In genomic region chr10:69463886-69464285, GRCh38 we compare ENCODE assay signal across 16 cellular contexts. TPM values are rescaled to one million over a fixed set of nuclear protein-coding genes. Genes with fewer than 3 reads are reported as not detected.
DNase-seq lines count a peak whose midpoint lies in the region; ATAC-seq and TF ChIP-seq lines count a peak whose summit lies in the region.
"Had no signal": no experiment of that assay in that cellular context is flagged by ENCODE, and none has a peak within 500 bp of the region (broad histone marks: within the 10 kb centered on the region; RNA-seq: fewer than 3 reads in every experiment).

No MANE protein-coding gene starts in this region.

- CTCF ChIA-PET in Panc1 (lab: Charles Lee) = no interaction called here

- TF ChIP-seq CTCF in Panc1 (IDR thresholded peaks at IDR 0.05) = no peak
- no peak for TF ChIP-seq CTCF in left ventricle myocardium inferior (IDR thresholded peaks at IDR 0.05; ENCODE audit: borderline replicate concordance)

- POLR2A ChIA-PET in Panc1 (lab: Charles Lee) = no interaction called here

- ATAC-seq in Panc1 (no peak), HG03045 (IDR thresholded peaks at IDR 0.05; ENCODE audit: unreplicated experiment) (no peak), GM18858 (IDR thresholded peaks at IDR 0.05; ENCODE audit: unreplicated experiment) (no peak)

- peak overlapping the region; percentile 60 to 96 (median 80); a peak in 21 of 22 replicates for H3K4me2 ChIP-seq in BLaER1 treated with 17β-estradiol and CSF1 and Interleukin-3, amounts not matched to agents 10 nM and 100 nM

- BruUV-seq in Panc1 (replicated peaks; lab: Mats Ljungman, UMichigan) = TSS peak; percentile 68

- H3K27me3 ChIP-seq in BLaER1 treated with 17β-estradiol and CSF1 and Interleukin-3, amounts not matched to agents 10 nM and 100 nM = no peaks in the 10 kb centered on the region
- H3K27me3 ChIP-seq in Panc1 (ENCODE audit: control insufficient read depth, insufficient read depth, low read length) (no peaks in the 10 kb centered on the region), left ventricle myocardium inferior (ENCODE audit: low read depth) (no peaks in the 10 kb centered on the region), skeletal muscle tissue (ENCODE audit: control insufficient read depth in 3 of 3, insufficient read depth in 3 of 3, low read length in 3 of 3) (no peaks in the 10 kb centered on the region)
- H3K27me3 ChIP-seq: testis had no signal

- H3K9me3 ChIP-seq in BLaER1 treated with 17β-estradiol and CSF1 and Interleukin-3, amounts not matched to agents 10 nM and 100 nM (replicated peaks in 1 of 11) = no peaks in the 10 kb centered on the region
- H3K9me3 ChIP-seq in Panc1 (ENCODE audit: control insufficient read depth, insufficient read depth, low read depth, low read length) (no peaks in the 10 kb centered on the region), left ventricle myocardium inferior (replicated peaks) (no peaks in the 10 kb centered on the region), skeletal muscle tissue (ENCODE audit: control insufficient read depth in 3 of 3, low read length in 3 of 3) (no peaks in the 10 kb centered on the region)
- H3K9me3 ChIP-seq: prostate gland, testis had no signal

- DNase-seq in Panc1 (ENCODE audit: low read depth, low spot score) (no peak), left ventricle myocardium inferior (no peak), NOMO-1 (lab: John Stamatoyannopoulos, UW; ENCODE audit: unreplicated experiment in 2 of 2) (no peak), NCI-H1436 treated with DMSO at 0.1 percent for 48 hours (lab: John Stamatoyannopoulos, UW) (no peak)
- DNase-seq: activated CD4-positive, CD25-positive, alpha-beta regulatory T cell treated with anti-CD3 and anti-CD28 coated beads, Interleukin-2, amount 50 U/mL, for 72 hours; activated naive CD4-positive, alpha-beta T cell treated with anti-CD3 and anti-CD28 coated beads, Interleukin-2, amount 50 U/mL, for 16 hours; naive B cell; NCI-H1092 treated with DMSO at 0.1 percent for 48 hours; SHP77; testis had no signal

- H4K20me1 ChIP-seq in BLaER1 treated with 17β-estradiol and CSF1 and Interleukin-3, amounts not matched to agents 10 nM and 100 nM = no peaks in the 10 kb centered on the region

- in situ Hi-C loops in Panc1 (cut with HindIII; ENCODE audit: low pct_unique_long_range_greater_than_20kb, low sequenced_read_pairs) = no loop called here

- peaks cover 54 to 100% (median 96%) of the 10 kb centered on the region in 10 experiments for H3K4me1 ChIP-seq in BLaER1 treated with 17β-estradiol and CSF1 and Interleukin-3, amounts not matched to agents 10 nM and 100 nM
- H3K4me1 ChIP-seq in Panc1 (ENCODE audit: control insufficient read depth, insufficient read depth, low read length) = peaks cover 96% of the 10 kb centered on the region
- peaks cover 90% of the 10 kb centered on the region for H3K4me1 ChIP-seq in left ventricle myocardium inferior
- H3K4me1 ChIP-seq in skeletal muscle tissue (ENCODE audit: control insufficient read depth in 3 of 3, insufficient read depth in 3 of 3, low read length in 3 of 3) = peaks cover 75 to 86% (median 80%) of the 10 kb centered on the region in 3 donors
- H3K4me1 ChIP-seq: testis had no signal

- H3K27ac ChIP-seq in BLaER1 treated with 17β-estradiol and CSF1 and Interleukin-3, amounts not matched to agents 10 nM and 100 nM = peak overlapping the region in 10 of 11 experiments; percentile 59 to 91 (median 78); a peak in 18 of 22 replicates
- H3K27ac ChIP-seq in Panc1 (ENCODE audit: low read length) = peak overlapping the region; percentile 68
- H3K27ac ChIP-seq in left ventricle myocardium inferior (replicated peaks) = peak overlapping the region; percentile 91
- peak overlapping the region; percentile 82 for H3K27ac ChIP-seq in skeletal muscle tissue (ENCODE audit: low read depth, low read length)
- H3K27ac ChIP-seq: testis had no signal

- H3K9ac ChIP-seq in BLaER1 treated with 17β-estradiol and CSF1 and Interleukin-3, amounts not matched to agents 10 nM and 100 nM = peak overlapping the region in 9 of 11 experiments; percentile 46 to 69 (median 57); a peak in 12 of 22 replicates
- H3K9ac ChIP-seq in skeletal muscle tissue (ENCODE audit: low read depth in 1 of 3, low read length in 3 of 3) = peak overlapping the region; percentile 57 to 59 (median 58)

- intact Hi-C loops in Panc1 (cut with micrococcal nuclease; ENCODE audit: unreplicated experiment) = no loop called here
- intact Hi-C loops in left ventricle myocardium inferior (cut with micrococcal nuclease) = no loop called here

- no peaks in the 10 kb centered on the region for H3K36me3 ChIP-seq in BLaER1 treated with 17β-estradiol and CSF1 and Interleukin-3, amounts not matched to agents 10 nM and 100 nM
- H3K36me3 ChIP-seq in Panc1 (ENCODE audit: control insufficient read depth, insufficient read depth, low read length) (peaks cover 3% of the 10 kb centered on the region; the same call in 1 of the 2 replicates), left ventricle myocardium inferior (no peaks in the 10 kb centered on the region), skeletal muscle tissue (ENCODE audit: control insufficient read depth in 3 of 3, insufficient read depth in 3 of 3, low read length in 3 of 3) (no peaks in the 10 kb centered on the region)
- H3K36me3 ChIP-seq: prostate gland had no signal

- no peak overlapping the region for H3K4me3 ChIP-seq in BLaER1 treated with 17β-estradiol and CSF1 and Interleukin-3, amounts not matched to agents 10 nM and 100 nM
- H3K4me3 ChIP-seq in Panc1 (ENCODE audit: low read depth in 2 of 2, low read length in 2 of 2) (no peak overlapping the region), left ventricle myocardium inferior (no peak overlapping the region), skeletal muscle tissue (ENCODE audit: low read length in 3 of 3) (peak overlapping the region in 1 of 3 donors; percentile 35)
- H3K4me3 ChIP-seq: prostate gland, testis had no signal

RNA-seq across cellular contexts. Expression of gene TSPAN15, which starts 12.6 kb away (rescaled TPM):
- 199 TPM for total RNA-seq in Panc1 (2021; ENCODE audit: unreplicated experiment)
- polyA plus RNA-seq in Panc1 (2012; ENCODE audit: insufficient read length) = 415 TPM
- total RNA-seq in left ventricle myocardium inferior = 6.8 TPM
- total RNA-seq in skeletal muscle tissue = 72.0 TPM
- total RNA-seq: H4 had no signal

RNA-seq across cellular contexts. Expression of gene TACR2, which starts 47.2 kb away (rescaled TPM):
- 0.21 TPM for total RNA-seq in Panc1 (2021; ENCODE audit: unreplicated experiment)
- 0.94 TPM for polyA plus RNA-seq in Panc1 (2012; ENCODE audit: insufficient read length)
- total RNA-seq in left ventricle myocardium inferior = not detected
- not detected for total RNA-seq in skeletal muscle tissue
- total RNA-seq: H4 had no signal
